Comparison of ENCODE assay signal across 1 cellular context in the genomic region with DNA sequence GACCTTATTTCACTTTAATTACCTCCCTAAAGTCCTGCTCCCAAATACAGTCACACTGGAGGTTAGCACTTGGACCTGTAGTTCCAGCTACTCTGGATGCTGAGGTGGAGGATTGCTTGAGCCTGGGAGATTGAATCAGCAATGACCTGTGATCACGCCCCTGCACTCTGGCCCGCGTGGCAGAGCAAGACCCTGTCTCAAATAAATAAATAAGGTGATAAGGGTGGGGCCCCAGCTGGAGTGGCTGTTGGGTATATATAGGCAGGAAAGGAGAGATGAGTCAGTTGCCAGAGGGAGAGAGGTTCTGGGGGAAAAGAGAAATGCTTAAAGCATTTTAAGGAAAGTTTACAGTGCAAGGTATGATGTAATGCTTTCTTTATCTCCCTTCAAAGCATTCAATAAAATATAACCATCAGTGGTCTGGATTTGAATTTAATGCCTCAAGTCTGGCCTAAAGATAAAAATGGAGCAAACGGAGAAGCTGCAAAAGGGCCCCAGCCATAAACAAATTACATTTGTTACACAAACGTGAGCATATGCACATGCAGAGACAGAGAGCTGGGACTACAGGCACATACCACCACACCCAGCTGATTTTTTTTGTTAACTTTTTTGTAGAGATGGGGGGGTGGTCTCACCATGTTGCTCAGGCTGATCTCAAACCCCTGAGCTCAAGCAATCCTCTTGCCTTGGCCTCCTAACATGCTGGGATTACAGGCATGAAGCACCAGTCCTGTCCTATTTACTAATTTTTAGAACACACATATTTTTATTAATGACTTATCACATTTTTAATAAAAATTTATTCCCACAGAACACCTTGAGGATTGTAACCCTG.
TF ChIP-seq lines count a peak whose summit lies in the region.

No MANE protein-coding gene starts in this region.

TF ChIP-seq in endothelial cell of umbilical vein, 7 proteins besides CTCF, POLR2A, EP300 and RAD21:
- no peak for TF ChIP-seq MYC (IDR thresholded peaks at IDR 0.05; ENCODE audit: low read depth, low read length)
- TF ChIP-seq FOS (IDR thresholded peaks at IDR 0.05; ENCODE audit: borderline replicate concordance, insufficient read depth, low read length), result peak; percentile 7
TF ChIP-seq in endothelial cell of umbilical vein: peak in this region for 1.
